In the genomic region with DNA sequence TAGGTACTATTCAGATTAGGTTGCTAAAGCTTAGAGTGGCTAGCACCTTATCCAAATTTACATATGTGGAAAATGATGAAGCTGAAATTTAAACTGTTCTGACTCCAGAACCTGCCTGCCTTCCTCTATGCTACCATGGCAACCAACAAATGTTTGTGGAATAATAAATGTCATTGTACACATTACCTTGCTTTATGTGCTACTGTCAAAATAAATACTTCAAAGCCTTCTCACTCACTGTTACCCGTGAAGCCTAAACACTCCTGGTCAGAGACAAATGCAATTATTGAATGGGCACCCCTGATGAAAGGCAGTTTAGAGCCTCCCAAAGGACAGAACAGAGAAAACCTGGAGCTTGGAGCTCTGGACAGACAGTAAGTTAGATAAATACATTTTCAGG, we compare ENCODE assay signal across 12 cellular contexts.
DNase-seq lines count a peak whose midpoint lies in the region; ATAC-seq and TF ChIP-seq lines count a peak whose summit lies in the region.
"Had no signal": no experiment of that assay in that cellular context is flagged by ENCODE, and none has a peak within 500 bp of the region (broad histone marks: within the 10 kb centered on the region; RNA-seq: fewer than 3 reads in every experiment).

No MANE protein-coding gene starts in this region.

- H3K4me3 ChIP-seq in SJCRH30 = no peak overlapping the region

- TF ChIP-seq CTCF in foreskin keratinocyte (conservative IDR thresholded peaks at IDR 0.05) = no peak
- no peak for TF ChIP-seq CTCF in progenitor cell of endocrine pancreas (IDR thresholded peaks at IDR 0.05; ENCODE audit: unreplicated experiment)

- no peaks in the 10 kb centered on the region for H3K36me3 ChIP-seq in SJCRH30

- H3K27ac ChIP-seq in foreskin keratinocyte (no peak overlapping the region), SJCRH30 (no peak overlapping the region)
- H3K27ac ChIP-seq: C4-2B had no signal

- H3K4me1 ChIP-seq in foreskin keratinocyte (no peaks in the 10 kb centered on the region), SJCRH30 (no peaks in the 10 kb centered on the region)

- H3K4me3 Mint-ChIP-seq in progenitor cell of endocrine pancreas (ENCODE audit: low read depth) = no peak overlapping the region

- no peaks in the 10 kb centered on the region for H3K27me3 Mint-ChIP-seq in progenitor cell of endocrine pancreas

- ATAC-seq in foreskin keratinocyte = peak; percentile 10

- no peaks in the 10 kb centered on the region for H3K9me3 ChIP-seq in SJCRH30 (replicated peaks)

- H3K27ac Mint-ChIP-seq in progenitor cell of endocrine pancreas = no peak overlapping the region

- H3K9me3 Mint-ChIP-seq in progenitor cell of endocrine pancreas (ENCODE audit: low read depth) = no peaks in the 10 kb centered on the region

- H3K27me3 ChIP-seq in foreskin keratinocyte (no peaks in the 10 kb centered on the region), SJCRH30 (peaks cover 5% of the 10 kb centered on the region; the same call in 1 of the 2 replicates)

- no peaks in the 10 kb centered on the region for H3K4me1 Mint-ChIP-seq in progenitor cell of endocrine pancreas (ENCODE audit: low read depth)

- DNase-seq in DMS53 treated with DMSO at 0.1 percent for 48 hours (lab: John Stamatoyannopoulos, UW; ENCODE audit: unreplicated experiment) = peak; percentile 78
- peak; percentile 14 for DNase-seq in NCI-H146 treated with DMSO at 0.1 percent for 48 hours (lab: John Stamatoyannopoulos, UW; ENCODE audit: unreplicated experiment)
- peak; percentile 85 for DNase-seq in NCI-H345 treated with DMSO at 0.1 percent for 48 hours (lab: John Stamatoyannopoulos, UW; ENCODE audit: unreplicated experiment)
- no peak for DNase-seq in foreskin keratinocyte
- no peak for DNase-seq in SW480 (ENCODE audit: low spot score)
- DNase-seq in effector CD4-positive, alpha-beta T cell = no peak
- DNase-seq in SJCRH30 = no peak
- DNase-seq in progenitor cell of endocrine pancreas (ENCODE audit: low spot score, unreplicated experiment) = no peak
- DNase-seq: IMR-90, NCI-H2227 treated with DMSO at 0.1 percent for 48 hours, NCI-H82 had no signal

- H3K36me3 Mint-ChIP-seq in progenitor cell of endocrine pancreas (ENCODE audit: insufficient read depth) = no peaks in the 10 kb centered on the region

Comparison
In these comparisons a context has a peak if more than half of its experiments do, and no peak if none do; other contexts are left out.
1. DNase-seq: peak in DMS53 treated with DMSO at 0.1 percent for 48 hours (single experiment), NCI-H146 treated with DMSO at 0.1 percent for 48 hours (single experiment) and NCI-H345 treated with DMSO at 0.1 percent for 48 hours (single experiment); none in foreskin keratinocyte (0 of 2), SW480 (single experiment), effector CD4-positive, alpha-beta T cell (single experiment), SJCRH30 (0 of 2) and progenitor cell of endocrine pancreas (single experiment).